In the genomic region with DNA sequence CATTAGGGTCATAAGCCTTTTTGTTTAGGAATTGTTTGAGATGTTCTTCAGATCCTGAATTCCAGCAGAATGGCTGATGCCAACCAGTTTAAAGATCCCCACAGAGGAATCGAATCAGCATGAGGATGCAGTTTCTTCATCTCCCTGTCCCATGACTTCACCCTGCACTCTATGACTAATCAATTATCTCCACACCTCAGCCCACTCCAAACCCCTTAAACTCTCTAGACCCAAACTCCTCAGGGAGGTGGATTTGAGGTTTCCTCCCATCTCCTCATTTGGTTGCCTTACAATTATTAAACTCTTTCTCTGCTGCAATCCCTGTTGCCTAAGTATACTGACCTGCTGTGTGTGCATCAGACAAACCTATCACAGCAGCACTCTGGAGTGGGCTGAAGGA, we compare ENCODE assay signal across 19 cellular contexts.
"Had no signal": no experiment of that assay in that cellular context is flagged by ENCODE, and none has a peak within 500 bp of the region (broad histone marks: within the 10 kb centered on the region; RNA-seq: fewer than 3 reads in every experiment).

No MANE protein-coding gene starts in this region.

- DNase-seq: activated CD8-positive, alpha-beta memory T cell treated with anti-CD3 and anti-CD28 coated beads, Interleukin-2, amount 10 ng/mL, durations not matched to agents 7 days and 5 days; activated effector memory CD4-positive, alpha-beta T cell treated with Interleukin-2 at 50 U/mL for 16 hours; activated naive CD4-positive, alpha-beta T cell treated with anti-CD3 and anti-CD28 coated beads, Interleukin-2, amount 50 U/mL, for 16 hours; activated T-cell treated with anti-CD3 and anti-CD28 coated beads, Interleukin-2, amount 50 U/mL, for 24 hours; amygdala; body of pancreas; effector CD4-positive, alpha-beta T cell; esophagus squamous epithelium; head of caudate nucleus; naive B cell; retina; stimulated activated CD4-positive, alpha-beta T cell treated with anti-CD3 and anti-CD28 coated beads, Interleukin-2, amount 100 ng/mL, for 48 hours; stimulated activated naive B cell treated with anti-CD40 and anti-IgM and Interleukin-4, amounts not matched to agents 10 μg/mL and 1 μg/mL and 100 μg/mL, for 72 hours; trophoblast cell had no signal

- FAIRE-seq: frontal cortex had no signal

- H3K4me3 Mint-ChIP-seq: activated CD8-positive, alpha-beta memory T cell treated with anti-CD3 and anti-CD28 coated beads, Interleukin-2, amount 10 ng/mL, durations not matched to agents 7 days and 5 days; activated T-cell treated with anti-CD3 and anti-CD28 coated beads, Interleukin-2, amount 50 U/mL, for 24 hours; naive B cell; stimulated activated naive B cell treated with anti-CD40 and anti-IgM and Interleukin-4, amounts not matched to agents 10 μg/mL and 1 μg/mL and 100 μg/mL, for 72 hours had no signal

- H3K27me3 ChIP-seq: body of pancreas had no signal

- H3K36me3 Mint-ChIP-seq: naive B cell; stimulated activated naive B cell treated with anti-CD40 and anti-IgM and Interleukin-4, amounts not matched to agents 10 μg/mL and 1 μg/mL and 100 μg/mL, for 72 hours had no signal

- H3K9me3 Mint-ChIP-seq: activated T-cell treated with anti-CD3 and anti-CD28 coated beads, Interleukin-2, amount 50 U/mL, for 24 hours; central memory CD8-positive, alpha-beta T cell; stimulated activated naive B cell treated with anti-CD40 and anti-IgM and Interleukin-4, amounts not matched to agents 10 μg/mL and 1 μg/mL and 100 μg/mL, for 72 hours had no signal

- H3K4me3 ChIP-seq: body of pancreas, coronary artery, esophagus squamous epithelium had no signal

- H3K36me3 ChIP-seq: esophagus squamous epithelium had no signal

- H3K27ac Mint-ChIP-seq: activated CD8-positive, alpha-beta memory T cell treated with anti-CD3 and anti-CD28 coated beads, Interleukin-2, amount 10 ng/mL, durations not matched to agents 7 days and 5 days; activated T-cell treated with anti-CD3 and anti-CD28 coated beads, Interleukin-2, amount 50 U/mL, for 24 hours; stimulated activated naive B cell treated with anti-CD40 and anti-IgM and Interleukin-4, amounts not matched to agents 10 μg/mL and 1 μg/mL and 100 μg/mL, for 72 hours had no signal

- H3K4me1 Mint-ChIP-seq: naive B cell; stimulated activated naive B cell treated with anti-CD40 and anti-IgM and Interleukin-4, amounts not matched to agents 10 μg/mL and 1 μg/mL and 100 μg/mL, for 72 hours had no signal

- ATAC-seq: activated CD4-positive, CD25-positive, alpha-beta regulatory T cell treated with anti-CD3 and anti-CD28 coated beads, Interleukin-2, amount 50 U/mL, for 24 hours; activated CD8-positive, alpha-beta memory T cell treated with anti-CD3 and anti-CD28 coated beads, Interleukin-2, amount 10 ng/mL, durations not matched to agents 7 days and 5 days; body of pancreas; left lobe of liver; stimulated activated naive B cell treated with anti-CD40 and anti-IgM and Interleukin-4, amounts not matched to agents 10 μg/mL and 1 μg/mL and 100 μg/mL, for 72 hours had no signal
